9 cellular contexts compared by ENCODE assay signal in genomic region chr7:157009778-157010587, GRCh38. TPM values are rescaled to one million over a fixed set of nuclear protein-coding genes. Genes with fewer than 3 reads are reported as not detected.
DNase-seq lines count a peak whose midpoint lies in the region; ATAC-seq and TF ChIP-seq lines count a peak whose summit lies in the region.
"Had no signal": no experiment of that assay in that cellular context is flagged by ENCODE, and none has a peak within 500 bp of the region (broad histone marks: within the 10 kb centered on the region; RNA-seq: fewer than 3 reads in every experiment).

No MANE protein-coding gene starts in this region.

- peaks cover 2% of the 10 kb centered on the region; the same call in 1 of the 2 replicates for H3K36me3 ChIP-seq in Caco-2 (ENCODE audit: control insufficient read depth, insufficient read depth, low read length)
- no peaks in the 10 kb centered on the region for H3K36me3 ChIP-seq in mammary epithelial cell (ENCODE audit: insufficient read depth, low read length)
- no peaks in the 10 kb centered on the region for H3K36me3 ChIP-seq in neuron (ENCODE audit: insufficient read depth, low read length)
- no peaks in the 10 kb centered on the region for H3K36me3 ChIP-seq in CD4-positive, alpha-beta memory T cell (ENCODE audit: insufficient read depth, low read length)

- peak overlapping the region; percentile 91 for H3K27ac Mint-ChIP-seq in Caco-2 (ENCODE audit: unreplicated experiment)
- no peak overlapping the region for H3K27ac Mint-ChIP-seq in CD4-positive, alpha-beta memory T cell

- dilution Hi-C loops in mammary epithelial cell (cut with HindIII; ENCODE audit: low sequenced_read_pairs) = no loop called here

- peak; percentile 36 for ATAC-seq in GM19452 (IDR thresholded peaks at IDR 0.05; ENCODE audit: unreplicated experiment)
- peak; percentile 42 for ATAC-seq in HG03439 (IDR thresholded peaks at IDR 0.05; ENCODE audit: unreplicated experiment)

- no peaks in the 10 kb centered on the region for H3K27me3 Mint-ChIP-seq in Caco-2 (ENCODE audit: insufficient read depth, unreplicated experiment)
- peaks cover 47 to 48% of the 10 kb centered on the region in 2 donors for H3K27me3 Mint-ChIP-seq in CD4-positive, alpha-beta memory T cell

- DNase-seq in Caco-2 (peak in 1 of 2 experiments; percentile 55), mammary epithelial cell (no peak), GOT3 (lab: John Stamatoyannopoulos, UW) (no peak), NCI-H2196 (lab: John Stamatoyannopoulos, UW; ENCODE audit: unreplicated experiment) (no peak)
- no peak for DNase-seq in CD4-positive, alpha-beta memory T cell

- H3K27me3 ChIP-seq in Caco-2 (replicated peaks; ENCODE audit: control insufficient read depth, insufficient read depth, low read length) = no peaks in the 10 kb centered on the region
- no peaks in the 10 kb centered on the region for H3K27me3 ChIP-seq in mammary epithelial cell (ENCODE audit: insufficient read depth, low read length)
- peaks cover 87% of the 10 kb centered on the region for H3K27me3 ChIP-seq in neuron (ENCODE audit: insufficient read depth, low read length)
- H3K27me3 ChIP-seq in CD4-positive, alpha-beta memory T cell (ENCODE audit: insufficient read depth, low read length) = peaks cover 34% of the 10 kb centered on the region

- peaks cover 50% of the 10 kb centered on the region for H3K36me3 Mint-ChIP-seq in Caco-2 (ENCODE audit: insufficient read depth, unreplicated experiment)
- peaks cover 0 to 1% of the 10 kb centered on the region in 2 donors for H3K36me3 Mint-ChIP-seq in CD4-positive, alpha-beta memory T cell

- CTCF ChIA-PET in Caco-2 (lab: Charles Lee) = interaction anchor here (1.0 to 1.3 kb wide), 2 partner anchors 40 to 126 kb away, joined by 6 read pairs; no protein-coding TSS in a partner anchor
- CTCF ChIA-PET in mammary epithelial cell (lab: Charles Lee; ENCODE audit: low non-redundant PET) = no interaction called here
- CTCF ChIA-PET in CD4-positive, alpha-beta memory T cell (lab: Charles Lee; ENCODE audit: partially characterized antibody) = no interaction called here

- peak overlapping the region; percentile 95 for H2AFZ ChIP-seq in mammary epithelial cell (ENCODE audit: low read depth, low read length)
- peak overlapping the region; percentile 71 for H2AFZ ChIP-seq in neuron (ENCODE audit: low read depth, low read length)

- intact Hi-C loops in Caco-2 (cut with micrococcal nuclease; ENCODE audit: unreplicated experiment) = loop anchor here (1.0 to 2.0 kb wide), 2 partner anchors 11 to 129 kb away; partner anchors contain the start of gene UBE3C
- intact Hi-C loops in mammary epithelial cell (cut with micrococcal nuclease) = loop anchor here (1.0 kb wide), 2 partner anchors 17 to 126 kb away; no protein-coding TSS in a partner anchor
- intact Hi-C loops in CD4-positive, alpha-beta memory T cell (cut with micrococcal nuclease) = no loop called here

- WGBS in mammary epithelial cell (ENCODE audit: low coverage, missing lambda C conversion rate) = 0% methylated on average over 13 of the region's 130 CpGs

- H4K20me1 ChIP-seq in mammary epithelial cell (ENCODE audit: insufficient read depth, low read length) = no peaks in the 10 kb centered on the region

- H3K4me3 Mint-ChIP-seq in Caco-2 (ENCODE audit: unreplicated experiment) = peak overlapping the region; percentile 97
- peak overlapping the region in 1 of 8 donors; percentile 52 for H3K4me3 Mint-ChIP-seq in CD4-positive, alpha-beta memory T cell

- peaks cover 38% of the 10 kb centered on the region for H3K4me1 ChIP-seq in Caco-2
- peaks cover 19% of the 10 kb centered on the region for H3K4me1 ChIP-seq in mammary epithelial cell (ENCODE audit: insufficient read depth, low read length)
- peaks cover 4% of the 10 kb centered on the region for H3K4me1 ChIP-seq in neuron (ENCODE audit: insufficient read depth, low read length)
- peaks cover 14% of the 10 kb centered on the region for H3K4me1 ChIP-seq in CD4-positive, alpha-beta memory T cell (ENCODE audit: insufficient read depth, low read length)

- TF ChIP-seq CTCF in Caco-2 (IDR thresholded peaks at IDR 0.05; ENCODE audit: insufficient read depth in 1 of 2, low read depth in 1 of 2, low read length in 1 of 2, severe bottlenecking in 1 of 2, unreplicated experiment in 1 of 2) (no peak), mammary epithelial cell (conservative IDR thresholded peaks at IDR 0.05 in 1 of 2, IDR thresholded peaks at IDR 0.05 in 1 of 2; ENCODE audit: extremely low read depth in 1 of 2, insufficient read depth in 1 of 2, low read depth in 1 of 2, low read length in 2 of 2) (no peak)

- peak overlapping the region; percentile 25 for H3K9ac ChIP-seq in mammary epithelial cell (ENCODE audit: insufficient read depth, low read length)

- in situ Hi-C loops in mammary epithelial cell (cut with MboI; ENCODE audit: low sequenced_read_pairs in 2 of 2) = no loop called here

- POLR2A ChIA-PET in Caco-2 (lab: Charles Lee) = interaction anchor here (1.1 to 1.5 kb wide), 2 partner anchors 18 to 126 kb away, joined by 3 to 4 read pairs; no protein-coding TSS in a partner anchor
- POLR2A ChIA-PET in CD4-positive, alpha-beta memory T cell (lab: Charles Lee; ENCODE audit: partially characterized antibody) = no interaction called here

- H3K27ac ChIP-seq in mammary epithelial cell (ENCODE audit: insufficient read depth, low read depth, low read length) = no peak overlapping the region
- H3K27ac ChIP-seq in CD4-positive, alpha-beta memory T cell (ENCODE audit: low read depth, low read length) = no peak overlapping the region

- peaks cover 25% of the 10 kb centered on the region for H3K4me1 Mint-ChIP-seq in Caco-2 (ENCODE audit: low read depth, unreplicated experiment)
- peaks cover 8 to 20% (median 16%) of the 10 kb centered on the region in 4 donors for H3K4me1 Mint-ChIP-seq in CD4-positive, alpha-beta memory T cell

- H3K4me3 ChIP-seq in Caco-2 (ENCODE audit: low read depth, low read length) (peak overlapping the region; percentile 89), mammary epithelial cell (replicated peaks in 1 of 3; ENCODE audit: insufficient read depth in 1 of 3, low read depth in 2 of 3, low read length in 3 of 3) (peak overlapping the region; percentile 56 to 86 (median 64)), neuron (ENCODE audit: low read length) (peak overlapping the region; percentile 53)
- peak overlapping the region in 1 of 2 donors; percentile 32 for H3K4me3 ChIP-seq in CD4-positive, alpha-beta memory T cell (ENCODE audit: low read length in 2 of 2)

- H3K79me2 ChIP-seq in mammary epithelial cell (ENCODE audit: insufficient read depth, low read length) = peaks cover 3% of the 10 kb centered on the region

- BruUV-seq in Caco-2 (replicated peaks; lab: Mats Ljungman, UMichigan) (no TSS peak), mammary epithelial cell (replicated peaks; lab: Mats Ljungman, UMichigan) (no TSS peak)

- H3K9me3 ChIP-seq in Caco-2 (no peaks in the 10 kb centered on the region), mammary epithelial cell (replicated peaks; ENCODE audit: insufficient read depth, low read length) (no peaks in the 10 kb centered on the region), neuron (ENCODE audit: low read length) (no peaks in the 10 kb centered on the region)
- H3K9me3 ChIP-seq in CD4-positive, alpha-beta memory T cell (ENCODE audit: control insufficient read depth in 1 of 2, low read length in 2 of 2) = no peaks in the 10 kb centered on the region

- H3K4me2 ChIP-seq in mammary epithelial cell (ENCODE audit: insufficient read depth, low read depth, low read length) = peak overlapping the region; percentile 98

- H3K9me3 Mint-ChIP-seq in Caco-2 (ENCODE audit: unreplicated experiment) = no peaks in the 10 kb centered on the region
- no peaks in the 10 kb centered on the region for H3K9me3 Mint-ChIP-seq in CD4-positive, alpha-beta memory T cell

RNA-seq across cellular contexts. Expression of gene MNX1, which starts 0.5 kb away (rescaled TPM):
- total RNA-seq in Caco-2 (2022) (34.0 and 36.5 TPM in 2 replicates), mammary epithelial cell (1 to 10 TPM in 1 of 2 donors, under 1 TPM in 1; 0.50 to 5.1 TPM)
- polyA plus RNA-seq in mammary epithelial cell = 0.10 TPM
- 1.3 TPM for polyA minus RNA-seq in mammary epithelial cell
- total RNA-seq in CD4-positive, alpha-beta memory T cell = not detected
- polyA plus RNA-seq in CD4-positive, alpha-beta memory T cell = not detected
- total RNA-seq: lung microvascular endothelial cell had no signal
